ENCODE assay signal across 1 cellular context in the genomic region with DNA sequence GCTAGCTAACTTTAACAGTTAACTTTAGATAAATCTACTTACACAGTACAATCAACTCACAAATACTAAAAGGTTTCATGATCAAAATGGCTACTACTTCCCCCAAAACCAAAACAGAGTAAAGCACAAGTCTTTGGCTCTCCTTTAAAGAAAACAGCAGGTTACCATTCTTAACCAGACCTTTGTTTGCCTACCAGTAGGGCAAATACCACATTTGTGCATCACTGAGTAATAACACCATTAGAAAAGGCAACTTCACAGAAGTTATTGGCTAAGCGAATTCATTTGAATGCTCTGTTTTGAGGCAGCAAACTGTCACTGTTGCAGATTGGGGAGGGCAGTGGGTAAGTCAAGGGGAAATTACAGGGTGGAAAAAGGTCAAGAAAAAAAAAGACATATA.
TF ChIP-seq lines count a peak whose summit lies in the region.

No MANE protein-coding gene starts in this region.

TF ChIP-seq in GM23338, 12 proteins besides CTCF, POLR2A, EP300 and RAD21 (continued from another document):
- TF ChIP-seq, protein P1, sequence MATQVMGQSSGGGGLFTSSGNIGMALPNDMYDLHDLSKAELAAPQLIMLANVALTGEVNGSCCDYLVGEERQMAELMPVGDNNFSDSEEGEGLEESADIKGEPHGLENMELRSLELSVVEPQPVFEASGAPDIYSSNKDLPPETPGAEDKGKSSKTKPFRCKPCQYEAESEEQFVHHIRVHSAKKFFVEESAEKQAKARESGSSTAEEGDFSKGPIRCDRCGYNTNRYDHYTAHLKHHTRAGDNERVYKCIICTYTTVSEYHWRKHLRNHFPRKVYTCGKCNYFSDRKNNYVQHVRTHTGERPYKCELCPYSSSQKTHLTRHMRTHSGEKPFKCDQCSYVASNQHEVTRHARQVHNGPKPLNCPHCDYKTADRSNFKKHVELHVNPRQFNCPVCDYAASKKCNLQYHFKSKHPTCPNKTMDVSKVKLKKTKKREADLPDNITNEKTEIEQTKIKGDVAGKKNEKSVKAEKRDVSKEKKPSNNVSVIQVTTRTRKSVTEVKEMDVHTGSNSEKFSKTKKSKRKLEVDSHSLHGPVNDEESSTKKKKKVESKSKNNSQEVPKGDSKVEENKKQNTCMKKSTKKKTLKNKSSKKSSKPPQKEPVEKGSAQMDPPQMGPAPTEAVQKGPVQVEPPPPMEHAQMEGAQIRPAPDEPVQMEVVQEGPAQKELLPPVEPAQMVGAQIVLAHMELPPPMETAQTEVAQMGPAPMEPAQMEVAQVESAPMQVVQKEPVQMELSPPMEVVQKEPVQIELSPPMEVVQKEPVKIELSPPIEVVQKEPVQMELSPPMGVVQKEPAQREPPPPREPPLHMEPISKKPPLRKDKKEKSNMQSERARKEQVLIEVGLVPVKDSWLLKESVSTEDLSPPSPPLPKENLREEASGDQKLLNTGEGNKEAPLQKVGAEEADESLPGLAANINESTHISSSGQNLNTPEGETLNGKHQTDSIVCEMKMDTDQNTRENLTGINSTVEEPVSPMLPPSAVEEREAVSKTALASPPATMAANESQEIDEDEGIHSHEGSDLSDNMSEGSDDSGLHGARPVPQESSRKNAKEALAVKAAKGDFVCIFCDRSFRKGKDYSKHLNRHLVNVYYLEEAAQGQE (IDR thresholded peaks at IDR 0.05; ENCODE audit: unreplicated experiment), result no peak
- no peak for TF ChIP-seq STAT1 (IDR thresholded peaks at IDR 0.05; ENCODE audit: unreplicated experiment)
- TF ChIP-seq, protein P2, sequence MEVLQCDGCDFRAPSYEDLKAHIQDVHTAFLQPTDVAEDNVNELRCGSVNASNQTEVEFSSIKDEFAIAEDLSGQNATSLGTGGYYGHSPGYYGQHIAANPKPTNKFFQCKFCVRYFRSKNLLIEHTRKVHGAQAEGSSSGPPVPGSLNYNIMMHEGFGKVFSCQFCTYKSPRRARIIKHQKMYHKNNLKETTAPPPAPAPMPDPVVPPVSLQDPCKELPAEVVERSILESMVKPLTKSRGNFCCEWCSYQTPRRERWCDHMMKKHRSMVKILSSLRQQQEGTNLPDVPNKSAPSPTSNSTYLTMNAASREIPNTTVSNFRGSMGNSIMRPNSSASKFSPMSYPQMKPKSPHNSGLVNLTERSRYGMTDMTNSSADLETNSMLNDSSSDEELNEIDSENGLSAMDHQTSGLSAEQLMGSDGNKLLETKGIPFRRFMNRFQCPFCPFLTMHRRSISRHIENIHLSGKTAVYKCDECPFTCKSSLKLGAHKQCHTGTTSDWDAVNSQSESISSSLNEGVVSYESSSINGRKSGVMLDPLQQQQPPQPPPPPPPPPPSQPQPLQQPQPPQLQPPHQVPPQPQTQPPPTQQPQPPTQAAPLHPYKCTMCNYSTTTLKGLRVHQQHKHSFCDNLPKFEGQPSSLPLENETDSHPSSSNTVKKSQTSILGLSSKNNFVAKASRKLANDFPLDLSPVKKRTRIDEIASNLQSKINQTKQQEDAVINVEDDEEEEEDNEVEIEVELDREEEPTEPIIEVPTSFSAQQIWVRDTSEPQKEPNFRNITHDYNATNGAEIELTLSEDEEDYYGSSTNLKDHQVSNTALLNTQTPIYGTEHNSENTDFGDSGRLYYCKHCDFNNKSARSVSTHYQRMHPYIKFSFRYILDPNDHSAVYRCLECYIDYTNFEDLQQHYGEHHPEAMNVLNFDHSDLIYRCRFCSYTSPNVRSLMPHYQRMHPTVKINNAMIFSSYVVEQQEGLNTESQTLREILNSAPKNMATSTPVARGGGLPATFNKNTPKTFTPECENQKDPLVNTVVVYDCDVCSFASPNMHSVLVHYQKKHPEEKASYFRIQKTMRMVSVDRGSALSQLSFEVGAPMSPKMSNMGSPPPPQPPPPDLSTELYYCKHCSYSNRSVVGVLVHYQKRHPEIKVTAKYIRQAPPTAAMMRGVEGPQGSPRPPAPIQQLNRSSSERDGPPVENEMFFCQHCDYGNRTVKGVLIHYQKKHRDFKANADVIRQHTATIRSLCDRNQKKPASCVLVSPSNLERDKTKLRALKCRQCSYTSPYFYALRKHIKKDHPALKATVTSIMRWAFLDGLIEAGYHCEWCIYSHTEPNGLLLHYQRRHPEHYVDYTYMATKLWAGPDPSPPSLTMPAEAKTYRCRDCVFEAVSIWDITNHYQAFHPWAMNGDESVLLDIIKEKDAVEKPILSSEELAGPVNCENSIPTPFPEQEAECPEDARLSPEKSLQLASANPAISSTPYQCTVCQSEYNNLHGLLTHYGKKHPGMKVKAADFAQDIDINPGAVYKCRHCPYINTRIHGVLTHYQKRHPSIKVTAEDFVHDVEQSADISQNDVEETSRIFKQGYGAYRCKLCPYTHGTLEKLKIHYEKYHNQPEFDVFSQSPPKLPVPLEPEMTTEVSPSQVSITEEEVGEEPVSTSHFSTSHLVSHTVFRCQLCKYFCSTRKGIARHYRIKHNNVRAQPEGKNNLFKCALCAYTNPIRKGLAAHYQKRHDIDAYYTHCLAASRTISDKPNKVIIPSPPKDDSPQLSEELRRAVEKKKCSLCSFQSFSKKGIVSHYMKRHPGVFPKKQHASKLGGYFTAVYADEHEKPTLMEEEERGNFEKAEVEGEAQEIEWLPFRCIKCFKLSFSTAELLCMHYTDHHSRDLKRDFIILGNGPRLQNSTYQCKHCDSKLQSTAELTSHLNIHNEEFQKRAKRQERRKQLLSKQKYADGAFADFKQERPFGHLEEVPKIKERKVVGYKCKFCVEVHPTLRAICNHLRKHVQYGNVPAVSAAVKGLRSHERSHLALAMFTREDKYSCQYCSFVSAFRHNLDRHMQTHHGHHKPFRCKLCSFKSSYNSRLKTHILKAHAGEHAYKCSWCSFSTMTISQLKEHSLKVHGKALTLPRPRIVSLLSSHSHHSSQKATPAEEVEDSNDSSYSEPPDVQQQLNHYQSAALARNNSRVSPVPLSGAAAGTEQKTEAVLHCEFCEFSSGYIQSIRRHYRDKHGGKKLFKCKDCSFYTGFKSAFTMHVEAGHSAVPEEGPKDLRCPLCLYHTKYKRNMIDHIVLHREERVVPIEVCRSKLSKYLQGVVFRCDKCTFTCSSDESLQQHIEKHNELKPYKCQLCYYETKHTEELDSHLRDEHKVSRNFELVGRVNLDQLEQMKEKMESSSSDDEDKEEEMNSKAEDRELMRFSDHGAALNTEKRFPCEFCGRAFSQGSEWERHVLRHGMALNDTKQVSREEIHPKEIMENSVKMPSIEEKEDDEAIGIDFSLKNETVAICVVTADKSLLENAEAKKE (CRISPR knock-in tag; IDR thresholded peaks at IDR 0.05), result no peak
- TF ChIP-seq, protein P3, sequence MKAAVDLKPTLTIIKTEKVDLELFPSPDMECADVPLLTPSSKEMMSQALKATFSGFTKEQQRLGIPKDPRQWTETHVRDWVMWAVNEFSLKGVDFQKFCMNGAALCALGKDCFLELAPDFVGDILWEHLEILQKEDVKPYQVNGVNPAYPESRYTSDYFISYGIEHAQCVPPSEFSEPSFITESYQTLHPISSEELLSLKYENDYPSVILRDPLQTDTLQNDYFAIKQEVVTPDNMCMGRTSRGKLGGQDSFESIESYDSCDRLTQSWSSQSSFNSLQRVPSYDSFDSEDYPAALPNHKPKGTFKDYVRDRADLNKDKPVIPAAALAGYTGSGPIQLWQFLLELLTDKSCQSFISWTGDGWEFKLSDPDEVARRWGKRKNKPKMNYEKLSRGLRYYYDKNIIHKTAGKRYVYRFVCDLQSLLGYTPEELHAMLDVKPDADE (IDR thresholded peaks at IDR 0.05), result no peak
- no peak for TF ChIP-seq POLR2AphosphoS5 (IDR thresholded peaks at IDR 0.05; ENCODE audit: low read depth)
- TF ChIP-seq EZH2phosphoT487 (IDR thresholded peaks at IDR 0.05; ENCODE audit: unreplicated experiment), result no peak
